9 cellular contexts compared by ENCODE assay signal in the genomic region with DNA sequence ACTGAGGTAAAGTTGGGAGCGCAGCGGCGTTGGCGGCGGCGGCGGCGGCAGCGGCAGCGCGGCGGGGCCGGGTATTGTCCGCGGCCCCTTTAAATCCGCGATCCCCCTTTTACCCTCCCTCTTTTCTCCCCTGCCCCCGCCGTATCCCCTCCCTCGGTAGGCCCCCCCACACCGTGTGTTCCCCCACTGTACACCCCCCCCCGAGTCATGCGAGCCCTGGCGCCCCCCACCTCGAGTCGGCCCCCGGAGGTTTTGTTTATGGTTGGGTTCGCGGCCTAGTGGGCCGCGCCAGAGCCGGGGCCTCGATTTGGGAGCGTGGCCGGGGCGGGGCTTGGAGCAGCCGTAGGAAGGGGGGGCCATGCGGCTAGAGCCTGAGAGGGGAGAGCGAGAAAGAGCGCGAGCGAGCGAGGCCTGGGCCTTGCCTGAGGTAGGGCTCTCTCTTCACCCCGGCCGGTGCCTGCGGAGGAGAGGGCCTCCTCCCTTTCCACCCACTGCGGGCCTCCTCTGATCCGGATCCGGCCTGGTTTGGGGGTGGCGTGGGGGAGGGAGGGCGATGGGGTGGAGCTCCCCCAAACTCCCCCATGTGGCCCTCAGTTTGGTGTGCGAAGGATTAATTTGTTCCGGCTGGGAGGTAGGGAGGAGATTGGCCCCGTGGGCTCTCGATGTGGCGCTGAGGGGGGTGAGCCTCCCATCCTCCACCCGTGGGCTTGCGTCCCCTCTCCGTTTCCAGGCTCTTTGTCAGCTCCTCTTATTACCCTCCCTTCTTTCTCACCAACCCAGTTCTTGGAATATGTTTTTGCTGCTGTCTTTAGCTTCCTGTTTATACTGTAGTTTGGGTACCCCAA. TPM values are rescaled to one million over a fixed set of nuclear protein-coding genes. Genes with fewer than 3 reads are reported as not detected.
DNase-seq lines count a peak whose midpoint lies in the region; ATAC-seq and TF ChIP-seq lines count a peak whose summit lies in the region.
"Had no signal": no experiment of that assay in that cellular context is flagged by ENCODE, and none has a peak within 500 bp of the region (broad histone marks: within the 10 kb centered on the region; RNA-seq: fewer than 3 reads in every experiment).

No MANE protein-coding gene starts in this region.

- TF ChIP-seq CTCF in choroid plexus epithelial cell (conservative IDR thresholded peaks at IDR 0.05; ENCODE audit: low read depth, low read length) (no peak), left lung (IDR thresholded peaks at IDR 0.05) (no peak)

- H3K27ac ChIP-seq in left lung: peak overlapping the region; percentile 95 to 99

- peak; percentile 63 for DNase-seq in COLO668 (lab: John Stamatoyannopoulos, UW; ENCODE audit: unreplicated experiment)
- DNase-seq in LHCN-M2 (ENCODE audit: low read depth): peak; percentile 53
- DNase-seq in activated CD4-positive, alpha-beta T cell treated with anti-CD3 and anti-CD28 coated beads for 24 hours (ENCODE audit: low read depth in 2 of 2): peak; percentile 44 to 48
- DNase-seq in choroid plexus epithelial cell (ENCODE audit: low read depth): peak; percentile 46
- DNase-seq in left lung: peak; percentile 77 to 91
- DNase-seq in stimulated activated CD4-positive, alpha-beta T cell treated with anti-CD3 and anti-CD28 coated beads, Interleukin-4, amount 100 ng/mL, for 1 hour: peak; percentile 65
- DNase-seq in cerebellum (ENCODE audit: low spot score): no peak

- peaks cover 0 to 44% of the 10 kb centered on the region in 2 donors for H3K36me3 ChIP-seq in left lung

- H3K4me3 ChIP-seq in choroid plexus epithelial cell (ENCODE audit: low read depth, low read length) (peak overlapping the region; percentile 94), left lung (peak overlapping the region; percentile 74 to 85)

- peaks cover 32 to 73% of the 10 kb centered on the region in 2 donors for H3K4me1 ChIP-seq in left lung

- no peaks in the 10 kb centered on the region for H3K9me3 ChIP-seq in left lung

- intact Hi-C loops in left lung (cut with DNase I): no loop called here

- ATAC-seq in GM21367 (IDR thresholded peaks at IDR 0.05; ENCODE audit: unreplicated experiment) (peak; percentile 21), left lung (peak; percentile 51)

- no peaks in the 10 kb centered on the region for H3K27me3 ChIP-seq in left lung

RNA-seq across cellular contexts. Expression of a gene that starts 0.4 kb away (rescaled TPM):
- total RNA-seq in LHCN-M2 (2014; rRNA removed) (94.1 and 116 TPM in 2 replicates), left lung (100 to 1,000 TPM; 131 to 144 TPM), cerebellum (84.7 TPM)
- polyA plus RNA-seq in LHCN-M2 (2012): 133 TPM

RNA-seq across cellular contexts. Expression of a gene that starts 15.1 kb away (rescaled TPM):
- total RNA-seq in LHCN-M2 (2014; rRNA removed) (not detected in 2 replicates), left lung (not detected), cerebellum (not detected)
- polyA plus RNA-seq in LHCN-M2 (2012): not detected
- total RNA-seq: pulmonary artery endothelial cell had no signal

RNA-seq across cellular contexts. Expression of a gene that starts 29.3 kb away (rescaled TPM):
- total RNA-seq in LHCN-M2 (2014; rRNA removed) (1,027 and 1,163 TPM in 2 replicates), left lung (100 to 1,000 TPM; 318 to 406 TPM), cerebellum (124 TPM)
- 580 TPM for polyA plus RNA-seq in LHCN-M2 (2012)

RNA-seq across cellular contexts. Expression of a gene that starts 51.2 kb away (rescaled TPM):
- 111 and 116 TPM in 2 replicates for total RNA-seq in LHCN-M2 (2014; rRNA removed)
- polyA plus RNA-seq in LHCN-M2 (2012): 133 TPM
- 10 to 100 TPM; 71.6 to 82.6 TPM for total RNA-seq in left lung
- total RNA-seq in cerebellum: 31.3 TPM
